8 cellular contexts compared by ENCODE assay signal in the genomic region with DNA sequence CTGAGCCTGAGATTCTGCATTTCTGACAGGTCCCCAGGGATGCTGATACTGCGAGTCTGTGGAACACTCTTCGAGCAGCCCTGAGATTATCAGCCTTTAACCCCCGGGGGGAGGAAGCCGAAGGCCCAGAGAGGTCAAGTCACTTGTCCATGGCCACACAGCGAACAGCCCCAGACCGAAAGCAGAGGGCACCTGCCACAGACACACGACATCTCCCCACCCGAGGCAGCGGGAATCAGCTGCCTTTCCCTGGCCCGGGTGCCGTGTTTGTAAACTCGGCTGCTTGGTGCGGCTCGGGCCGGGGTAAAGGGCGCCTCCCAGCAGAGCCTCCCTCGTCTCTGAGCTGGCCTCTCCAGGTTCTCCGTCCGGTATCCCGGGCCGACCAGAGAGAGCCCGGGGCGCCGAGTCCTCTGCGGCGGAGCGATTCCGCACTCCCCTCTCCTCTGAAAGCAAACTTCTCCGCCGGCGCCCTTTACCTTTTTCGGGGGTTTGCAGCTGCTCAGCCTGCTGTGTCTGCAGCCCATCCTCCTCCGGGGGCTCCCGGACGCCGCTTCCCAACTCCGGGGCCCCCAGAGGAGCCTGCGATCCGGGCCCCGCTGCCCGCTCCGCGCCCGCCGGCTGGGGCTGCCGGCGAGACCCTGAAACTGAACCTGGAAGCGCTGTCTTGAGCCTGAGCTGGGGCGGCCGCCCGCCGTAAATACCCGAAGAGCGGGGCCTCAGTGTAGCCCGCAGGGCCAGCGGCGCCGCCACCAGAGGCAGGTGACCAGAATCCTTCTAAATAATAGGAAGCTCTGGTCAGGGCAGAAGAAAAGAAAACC. TPM values are rescaled to one million over a fixed set of nuclear protein-coding genes. Genes with fewer than 3 reads are reported as not detected.
A peak's percentile ranks its signal among the peaks of the same experiment; 100 is the strongest.
DNase-seq lines count a peak whose midpoint lies in the region; ATAC-seq and TF ChIP-seq lines count a peak whose summit lies in the region.

A gene with protein sequence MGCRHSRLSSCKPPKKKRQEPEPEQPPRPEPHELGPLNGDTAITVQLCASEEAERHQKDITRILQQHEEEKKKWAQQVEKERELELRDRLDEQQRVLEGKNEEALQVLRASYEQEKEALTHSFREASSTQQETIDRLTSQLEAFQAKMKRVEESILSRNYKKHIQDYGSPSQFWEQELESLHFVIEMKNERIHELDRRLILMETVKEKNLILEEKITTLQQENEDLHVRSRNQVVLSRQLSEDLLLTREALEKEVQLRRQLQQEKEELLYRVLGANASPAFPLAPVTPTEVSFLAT (minus strand): TSS at position 646 of the 818 bp plus-strand sequence. CDS start 122 bp downstream, at position 524.

- H3K9me3 ChIP-seq in HCT116 (ENCODE audit: control insufficient read depth in 1 of 2, insufficient read depth in 1 of 2, low read depth in 1 of 2, low read length in 2 of 2) = no peaks in the 10 kb centered on the region
- H3K9me3 ChIP-seq in MG63 = no peaks in the 10 kb centered on the region
- no peaks in the 10 kb centered on the region for H3K9me3 ChIP-seq in iPS-20b (ENCODE audit: insufficient read depth, low read depth, low read length)

- no peaks in the 10 kb centered on the region for H3K79me2 ChIP-seq in HCT116 (ENCODE audit: insufficient read depth, low read length)

- ATAC-seq in HCT116 = peak; percentile 91

- H3K36me3 Mint-ChIP-seq in MCF 10A (ENCODE audit: insufficient read depth, unreplicated experiment) = no peaks in the 10 kb centered on the region

- H3K4me3 Mint-ChIP-seq in MCF 10A (ENCODE audit: unreplicated experiment) = peak within 1 kb of the TSS; percentile 84

- peak within 1 kb of the TSS; percentile 84 for H2AFZ ChIP-seq in HCT116 (ENCODE audit: low read depth, low read length, poor library complexity, severe bottlenecking)

- peak within 1 kb of the TSS; percentile 75 for H3K27ac Mint-ChIP-seq in MCF 10A (ENCODE audit: low read depth, unreplicated experiment)

- no peak for TF ChIP-seq RAD21 in HCT116 (IDR thresholded peaks at IDR 0.05; ENCODE audit: low read depth)

- CTCF ChIA-PET in HCT116 (lab: Charles Lee) (interaction anchor here (0.8 to 1.8 kb wide), 5 partner anchors 15 to 428 kb away, joined by 3 to 10 read pairs (median 5); a partner anchor contains a TSS), MCF 10A (lab: Yijun Ruan, JAX) (interaction anchor here (0.6 to 4.5 kb wide), 21 partner anchors 8 to 675 kb away, joined by 3 to 36 read pairs (median 5); no protein-coding TSS in a partner anchor)

- TF ChIP-seq CTCF in HCT116 (IDR thresholded peaks at IDR 0.05 in 2 of 3, conservative IDR thresholded peaks at IDR 0.05 in 1 of 3; ENCODE audit: borderline replicate concordance in 1 of 3, insufficient read depth in 1 of 3, low read depth in 2 of 3, low read length in 2 of 3) (peak in 2 of 3 experiments; percentile 14 to 27; a peak in 2 of 6 replicates), MCF 10A (IDR thresholded peaks at IDR 0.05; ENCODE audit: unreplicated experiment) (no peak)

- RAD21 ChIA-PET in HCT116 (lab: Charles Lee; ENCODE audit: low non-redundant PET in 1 of 2, low total read pairs in 2 of 2, uncharacterized antibody in 2 of 2, unreplicated experiment in 2 of 2) = interaction anchor here (0.7 to 0.8 kb wide), 2 partner anchors 29 to 172 kb away, joined by 3 to 4 read pairs; a partner anchor contains a TSS

- DNase-seq in NCI-H1417 (lab: John Stamatoyannopoulos, UW) (peak; percentile 24 to 73 (median 63)), NCI-H1417 treated with DMSO at 0.1 percent for 48 hours (lab: John Stamatoyannopoulos, UW) (no peak), HCT116 (ENCODE audit: low read depth, low spot score) (peak; percentile 53), MG63 (peak; percentile 74), T-helper 9 cell (peak; percentile 34), MCF 10A (ENCODE audit: unreplicated experiment) (peak; percentile 74), skeletal muscle cell (ENCODE audit: low read depth) (no peak)

- H3K4me2 ChIP-seq in HCT116 (ENCODE audit: low read length) = peak within 1 kb of the TSS; percentile 96

- peaks cover 18% of the 10 kb centered on the region for H3K4me1 Mint-ChIP-seq in MCF 10A (ENCODE audit: insufficient read depth, unreplicated experiment)

- H3K36me3 ChIP-seq in HCT116 (ENCODE audit: control insufficient read depth in 1 of 2, insufficient read depth in 2 of 2, low read length in 2 of 2) = no peaks in the 10 kb centered on the region
- H3K36me3 ChIP-seq in MG63 = no peaks in the 10 kb centered on the region
- H3K36me3 ChIP-seq in iPS-20b (ENCODE audit: insufficient read depth, low read depth, low read length) = no peaks in the 10 kb centered on the region

- H3K4me3 ChIP-seq in HCT116 (replicated peaks in 1 of 2; ENCODE audit: low read depth in 1 of 2, low read length in 2 of 2) (peak within 1 kb of the TSS; percentile 62 to 64), MG63 (peak within 1 kb of the TSS; percentile 60), iPS-20b (ENCODE audit: low read length) (peak within 1 kb of the TSS; percentile 73), skeletal muscle cell (ENCODE audit: low read depth, low read length) (peak within 1 kb of the TSS; percentile 64)

- no peaks in the 10 kb centered on the region for H3K9me2 ChIP-seq in HCT116 (ENCODE audit: insufficient read depth)

- H3K4me1 ChIP-seq in HCT116 (ENCODE audit: control insufficient read depth in 1 of 2, insufficient read depth in 2 of 2, low read length in 2 of 2) = peaks cover 8 to 23% of the 10 kb centered on the region in 2 experiments; a peak in 3 of 4 replicates
- H3K4me1 ChIP-seq in iPS-20b (ENCODE audit: insufficient read depth, low read length) = peaks cover 8% of the 10 kb centered on the region; the same call in 1 of the 2 replicates

- POLR2A ChIA-PET in HCT116 (lab: Charles Lee) (interaction anchor here (0.9 to 2.4 kb wide), 4 partner anchors 9 to 29 kb away, joined by 3 to 15 read pairs (median 4); a partner anchor contains a TSS), MCF 10A (lab: Yijun Ruan, JAX) (interaction anchor here (0.7 to 2.4 kb wide), 12 partner anchors 11 to 444 kb away, joined by 3 to 22 read pairs (median 4); a partner anchor contains a TSS)

- peak within 1 kb of the TSS; percentile 9; the same call in 1 of the 2 replicates for H3K27ac ChIP-seq in HCT116 (ENCODE audit: low read depth, low read length)
- H3K27ac ChIP-seq in iPS-20b (ENCODE audit: low read length) = no peak within 1 kb of the TSS

- H3K9ac ChIP-seq in HCT116 (ENCODE audit: low read length) = peak within 1 kb of the TSS; percentile 58
- H3K9ac ChIP-seq in iPS-20b (ENCODE audit: low read depth, low read length) = peak within 1 kb of the TSS; percentile 71; the same call in 1 of the 2 replicates

- no peak for TF ChIP-seq POLR2A in HCT116 (IDR thresholded peaks at IDR 0.05; ENCODE audit: borderline replicate concordance, extremely low read depth, insufficient read depth, insufficient read length)

- no peaks in the 10 kb centered on the region for H3K9me3 Mint-ChIP-seq in MCF 10A (ENCODE audit: unreplicated experiment)

- H3K27me3 ChIP-seq in HCT116 (ENCODE audit: insufficient read depth, low read length) = no peaks in the 10 kb centered on the region
- no peaks in the 10 kb centered on the region for H3K27me3 ChIP-seq in MG63
- H3K27me3 ChIP-seq in iPS-20b (ENCODE audit: insufficient read depth, low read length) = peaks cover 18% of the 10 kb centered on the region

- intact Hi-C loops in HCT116 (cut with micrococcal nuclease) (no loop called here), MCF 10A (cut with micrococcal nuclease) (loop anchor here (1.0 kb wide), 1 partner anchor 11 kb away; no protein-coding TSS in a partner anchor)

- no peaks in the 10 kb centered on the region for H4K20me1 ChIP-seq in HCT116 (ENCODE audit: insufficient read depth)

- BruUV-seq in HCT116 (replicated peaks; lab: Mats Ljungman, UMichigan) (no TSS peak), MCF 10A (replicated peaks; lab: Mats Ljungman, UMichigan) (no TSS peak)

- no peaks in the 10 kb centered on the region for H3K27me3 Mint-ChIP-seq in MCF 10A (ENCODE audit: insufficient read depth, unreplicated experiment)

TF ChIP-seq in HCT116, 20 proteins besides CTCF, POLR2A, EP300 and RAD21:
- TF ChIP-seq, protein P1, sequence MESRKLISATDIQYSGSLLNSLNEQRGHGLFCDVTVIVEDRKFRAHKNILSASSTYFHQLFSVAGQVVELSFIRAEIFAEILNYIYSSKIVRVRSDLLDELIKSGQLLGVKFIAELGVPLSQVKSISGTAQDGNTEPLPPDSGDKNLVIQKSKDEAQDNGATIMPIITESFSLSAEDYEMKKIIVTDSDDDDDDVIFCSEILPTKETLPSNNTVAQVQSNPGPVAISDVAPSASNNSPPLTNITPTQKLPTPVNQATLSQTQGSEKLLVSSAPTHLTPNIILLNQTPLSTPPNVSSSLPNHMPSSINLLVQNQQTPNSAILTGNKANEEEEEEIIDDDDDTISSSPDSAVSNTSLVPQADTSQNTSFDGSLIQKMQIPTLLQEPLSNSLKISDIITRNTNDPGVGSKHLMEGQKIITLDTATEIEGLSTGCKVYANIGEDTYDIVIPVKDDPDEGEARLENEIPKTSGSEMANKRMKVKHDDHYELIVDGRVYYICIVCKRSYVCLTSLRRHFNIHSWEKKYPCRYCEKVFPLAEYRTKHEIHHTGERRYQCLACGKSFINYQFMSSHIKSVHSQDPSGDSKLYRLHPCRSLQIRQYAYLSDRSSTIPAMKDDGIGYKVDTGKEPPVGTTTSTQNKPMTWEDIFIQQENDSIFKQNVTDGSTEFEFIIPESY (IDR thresholded peaks at IDR 0.05; ENCODE audit: extremely low read depth, insufficient replicate concordance, low read length) = no peak
- TF ChIP-seq, protein P2, sequence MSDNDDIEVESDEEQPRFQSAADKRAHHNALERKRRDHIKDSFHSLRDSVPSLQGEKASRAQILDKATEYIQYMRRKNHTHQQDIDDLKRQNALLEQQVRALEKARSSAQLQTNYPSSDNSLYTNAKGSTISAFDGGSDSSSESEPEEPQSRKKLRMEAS (IDR thresholded peaks at IDR 0.05) = no peak; the same call in 1 of the 2 replicates
- TF ChIP-seq CEBPB (IDR thresholded peaks at IDR 0.05; ENCODE audit: low read depth) (no peak), CBX3 (IDR thresholded peaks at IDR 0.05; ENCODE audit: low read depth) (no peak), ZNF274 (IDR thresholded peaks at IDR 0.05; ENCODE audit: low read depth, low read length) (no peak), EZH2phosphoT487 (IDR thresholded peaks at IDR 0.05; ENCODE audit: borderline replicate concordance) (no peak), TCF7L2 (IDR thresholded peaks at IDR 0.05; ENCODE audit: borderline replicate concordance, extremely low read depth, insufficient read depth, insufficient read length) (no peak), YY1 (IDR thresholded peaks at IDR 0.05; ENCODE audit: extremely low read depth, insufficient replicate concordance, low read depth, low read length) (peak; percentile 88), POLR2AphosphoS5 (IDR thresholded peaks at IDR 0.05; ENCODE audit: low read depth, low read length) (peak; percentile 64)
- TF ChIP-seq, protein P3, sequence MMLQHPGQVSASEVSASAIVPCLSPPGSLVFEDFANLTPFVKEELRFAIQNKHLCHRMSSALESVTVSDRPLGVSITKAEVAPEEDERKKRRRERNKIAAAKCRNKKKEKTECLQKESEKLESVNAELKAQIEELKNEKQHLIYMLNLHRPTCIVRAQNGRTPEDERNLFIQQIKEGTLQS (IDR thresholded peaks at IDR 0.05) = no peak

RNA-seq across cellular contexts. Expression of the gene that starts here (rescaled TPM):
- 4.3 TPM for total RNA-seq in HCT116 (2021; ENCODE audit: unreplicated experiment)
- 3.2 and 3.5 TPM in 2 replicates for polyA plus RNA-seq in HCT116 (2012)
- 0.27 and 0.40 TPM in 2 replicates for total RNA-seq in MG63 (2014; rRNA removed; shearing (Covaris generic); ENCODE audit: low replicate concordance)
- 2.8 and 3.0 TPM in 2 replicates for total RNA-seq in MCF 10A (2022)

Comparison
In these comparisons a context has a peak if more than half of its experiments do, and no peak if none do; other contexts are left out.
1. DNase-seq: peak in NCI-H1417 (3 of 3), HCT116 (single experiment), T-helper 9 cell (single experiment) and MCF 10A (single experiment); none in NCI-H1417 treated with DMSO at 0.1 percent for 48 hours (single experiment) and skeletal muscle cell (single experiment).
2. Peak in DNase-seq and H3K4me3 ChIP-seq in MG63; RNA of the gene not detected or under 1 TPM.
3. Peak in every context shown above with its lines, with median percentiles within 50 percentile points of each other: H3K4me3 ChIP-seq.